Comparison of ENCODE assay signal across 8 cellular contexts in genomic region chr15:90955911-90956310, GRCh38. TPM values are rescaled to one million over a fixed set of nuclear protein-coding genes. Genes with fewer than 3 reads are reported as not detected.
DNase-seq lines count a peak whose midpoint lies in the region; ATAC-seq and TF ChIP-seq lines count a peak whose summit lies in the region.

No MANE protein-coding gene starts in this region.

- peak overlapping the region; percentile 84 for H3K4me3 Mint-ChIP-seq in activated naive CD8-positive, alpha-beta T cell treated with anti-CD3 and anti-CD28 coated beads, Interleukin-2, amount 50 U/mL, for 24 hours
- H3K4me3 Mint-ChIP-seq in osteocyte (ENCODE audit: unreplicated experiment), result peak overlapping the region; percentile 85

- TF ChIP-seq CTCF in osteocyte (IDR thresholded peaks at IDR 0.05), result no peak

- peaks cover 27% of the 10 kb centered on the region for H3K36me3 Mint-ChIP-seq in activated naive CD8-positive, alpha-beta T cell treated with anti-CD3 and anti-CD28 coated beads, Interleukin-2, amount 50 U/mL, for 24 hours (ENCODE audit: low read depth)
- peaks cover 20% of the 10 kb centered on the region for H3K36me3 Mint-ChIP-seq in osteocyte (ENCODE audit: unreplicated experiment)

- DNase-seq in NCI-H1694 treated with DMSO at 0.1 percent for 48 hours (lab: John Stamatoyannopoulos, UW) (peak; percentile 24), NCI-H1694 (lab: John Stamatoyannopoulos, UW) (no peak), NCI-H146 (lab: John Stamatoyannopoulos, UW) (peak; percentile 26), osteocyte (ENCODE audit: extremely low spot score, unreplicated experiment) (no peak), kidney tubule cell (ENCODE audit: low spot score) (no peak), DMS114 treated with DMSO at 0.1 percent for 48 hours (lab: John Stamatoyannopoulos, UW; ENCODE audit: unreplicated experiment) (no peak)
- DNase-seq in activated naive CD8-positive, alpha-beta T cell treated with anti-CD3 and anti-CD28 coated beads, Interleukin-2, amount 50 U/mL, for 24 hours, result no peak
- DNase-seq in activated CD4-positive, alpha-beta T cell treated with anti-CD3 and anti-CD28 coated beads, Interleukin-2, amount 50 U/mL, for 4 hours, result no peak

- H3K9me3 Mint-ChIP-seq in activated naive CD8-positive, alpha-beta T cell treated with anti-CD3 and anti-CD28 coated beads, Interleukin-2, amount 50 U/mL, for 24 hours, result no peaks in the 10 kb centered on the region
- no peaks in the 10 kb centered on the region for H3K9me3 Mint-ChIP-seq in osteocyte (ENCODE audit: unreplicated experiment)

- H3K27ac Mint-ChIP-seq in activated naive CD8-positive, alpha-beta T cell treated with anti-CD3 and anti-CD28 coated beads, Interleukin-2, amount 50 U/mL, for 24 hours, result peak overlapping the region; percentile 91
- H3K27ac Mint-ChIP-seq in osteocyte (ENCODE audit: unreplicated experiment), result peak overlapping the region; percentile 52

- ATAC-seq in activated naive CD8-positive, alpha-beta T cell treated with anti-CD3 and anti-CD28 coated beads, Interleukin-2, amount 50 U/mL, for 24 hours, result no peak

- H3K27me3 Mint-ChIP-seq in activated naive CD8-positive, alpha-beta T cell treated with anti-CD3 and anti-CD28 coated beads, Interleukin-2, amount 50 U/mL, for 24 hours, result no peaks in the 10 kb centered on the region
- H3K27me3 Mint-ChIP-seq in osteocyte (ENCODE audit: unreplicated experiment), result no peaks in the 10 kb centered on the region

- peaks cover 22% of the 10 kb centered on the region for H3K4me1 Mint-ChIP-seq in activated naive CD8-positive, alpha-beta T cell treated with anti-CD3 and anti-CD28 coated beads, Interleukin-2, amount 50 U/mL, for 24 hours
- H3K4me1 Mint-ChIP-seq in osteocyte (ENCODE audit: unreplicated experiment), result peaks cover 23% of the 10 kb centered on the region

RNA-seq across cellular contexts. Expression of gene RCCD1, which starts 1.2 kb away (rescaled TPM):
- 12.0 and 12.8 TPM in 2 replicates for total RNA-seq in osteocyte

RNA-seq across cellular contexts. Expression of gene UNC45A, which starts 20.8 kb away (rescaled TPM):
- 83.0 and 83.5 TPM in 2 replicates for total RNA-seq in osteocyte

RNA-seq across cellular contexts. Expression of gene HDDC3, which starts 23.6 kb away (rescaled TPM):
- total RNA-seq in osteocyte, result 9.5 and 11.4 TPM in 2 replicates

RNA-seq across cellular contexts. Expression of gene PRC1, which starts 38.4 kb away (rescaled TPM):
- 33.9 and 46.4 TPM in 2 replicates for total RNA-seq in osteocyte

RNA-seq across cellular contexts. Expression of gene MAN2A2, which starts 52.8 kb away (rescaled TPM):
- total RNA-seq in osteocyte, result 65.2 and 70.0 TPM in 2 replicates

Comparison
In these comparisons a context has a peak if more than half of its experiments do, and no peak if none do; other contexts are left out.
1. DNase-seq: peak in NCI-H1694 treated with DMSO at 0.1 percent for 48 hours (single experiment) and NCI-H146 (single experiment); none in NCI-H1694 (single experiment), activated naive CD8-positive, alpha-beta T cell treated with anti-CD3 and anti-CD28 coated beads, Interleukin-2, amount 50 U/mL, for 24 hours (single experiment), osteocyte (single experiment), kidney tubule cell (single experiment), DMS114 treated with DMSO at 0.1 percent for 48 hours (single experiment) and activated CD4-positive, alpha-beta T cell treated with anti-CD3 and anti-CD28 coated beads, Interleukin-2, amount 50 U/mL, for 4 hours (0 of 2).